30 cellular contexts compared by ENCODE assay signal in the genomic region with DNA sequence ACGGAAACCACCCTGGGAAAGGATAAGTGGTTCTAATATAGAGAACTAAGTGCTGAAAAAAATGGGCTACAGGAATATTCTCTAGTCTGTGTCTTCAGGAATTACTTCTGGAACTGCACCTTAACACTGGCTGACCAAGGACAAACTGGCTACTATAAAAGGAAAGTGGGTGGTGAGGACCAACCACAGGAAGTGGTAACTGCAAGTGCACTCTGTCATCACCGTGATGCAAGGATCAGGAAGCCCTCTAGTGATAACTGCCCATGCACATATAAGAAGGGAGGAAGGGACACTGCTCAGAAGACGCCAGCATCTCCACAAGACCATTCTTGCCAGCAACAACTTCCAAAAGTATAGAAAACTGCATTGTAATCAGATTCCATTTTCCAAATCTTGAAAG.
DNase-seq lines count a peak whose midpoint lies in the region; ATAC-seq and TF ChIP-seq lines count a peak whose summit lies in the region.
"Had no signal": no experiment of that assay in that cellular context is flagged by ENCODE, and none has a peak within 500 bp of the region (broad histone marks: within the 10 kb centered on the region; RNA-seq: fewer than 3 reads in every experiment).

No MANE protein-coding gene starts in this region.

- no peak overlapping the region for H3K18ac ChIP-seq in trophoblast cell (ENCODE audit: low read length)

- no peak overlapping the region for H3K9ac ChIP-seq in trophoblast cell (ENCODE audit: low read length)

- no peak overlapping the region for H3K4me2 ChIP-seq in trophoblast cell (ENCODE audit: low read length)

- no peak overlapping the region for H4K91ac ChIP-seq in trophoblast cell (ENCODE audit: low read depth, low read length)

- no peaks in the 10 kb centered on the region for H3K4me1 ChIP-seq in trophoblast cell (ENCODE audit: control insufficient read depth in 1 of 2, insufficient read depth in 2 of 2, low read length in 2 of 2)
- H3K4me1 ChIP-seq in CD8-positive, alpha-beta memory T cell (ENCODE audit: insufficient read depth, low read length): no peaks in the 10 kb centered on the region
- H3K4me1 ChIP-seq: gastroesophageal sphincter, SJSA1, suprapubic skin, vagina had no signal

- H3K4me1 Mint-ChIP-seq in CD8-positive, alpha-beta memory T cell: no peaks in the 10 kb centered on the region
- H3K4me1 Mint-ChIP-seq: CD4-positive, CD25-positive, alpha-beta regulatory T cell; H9; stimulated activated naive B cell treated with anti-CD40 and anti-IgM and Interleukin-4, amounts not matched to agents 10 μg/mL and 1 μg/mL and 100 μg/mL, for 72 hours; WTC11 had no signal

- H2BK120ac ChIP-seq in trophoblast cell (ENCODE audit: insufficient read depth, low read length, poor library complexity): no peak overlapping the region

- H3K4ac ChIP-seq in trophoblast cell (ENCODE audit: low read depth, low read length): no peak overlapping the region

- no CpG with 5 or more reads among the region's 3 CpGs for WGBS in trophoblast cell (ENCODE audit: extremely low coverage, insufficient coverage, insufficient read length)

- CTCF ChIA-PET in CD8-positive, alpha-beta memory T cell (lab: Charles Lee): no interaction called here

- no peak overlapping the region for H3K23ac ChIP-seq in trophoblast cell (ENCODE audit: low read length)

- no peak overlapping the region for H4K8ac ChIP-seq in trophoblast cell (ENCODE audit: low read depth, low read length)

- no peak overlapping the region for H2AFZ ChIP-seq in trophoblast cell (ENCODE audit: insufficient read depth, low read length, poor library complexity)

- H3K14ac ChIP-seq in trophoblast cell (ENCODE audit: low read length): no peak overlapping the region

- peaks cover 1% of the 10 kb centered on the region for H3K9me3 ChIP-seq in trophoblast cell (ENCODE audit: insufficient read depth, low read depth, low read length)
- H3K9me3 ChIP-seq in CD8-positive, alpha-beta memory T cell (ENCODE audit: low read length): no peaks in the 10 kb centered on the region
- H3K9me3 ChIP-seq: gastroesophageal sphincter, SJSA1, suprapubic skin, vagina had no signal

- H3K4me3 Mint-ChIP-seq in CD8-positive, alpha-beta memory T cell: no peak overlapping the region
- H3K4me3 Mint-ChIP-seq: activated T-helper 1 cell treated with anti-CD3 and anti-CD28 coated beads, Interleukin-12 subunit alpha, Interleukin-12 subunit beta, Interleukin-2, Interleukin-4 antibody, amounts not matched to agents 30 ng/mL and 10 ng/mL and 1 ng/mL, durations not matched to agents 14 hours and 24 hours and 36 hours; CD4-positive, CD25-positive, alpha-beta regulatory T cell; dendritic cell treated with granulocyte-macrophage colony-stimulating factor and Interleukin-4, amounts not matched to agents 40 ng/mL and 50 ng/mL, for 4 days; H9; naive thymus-derived CD4-positive, alpha-beta T cell; stimulated activated naive B cell treated with anti-CD40 and anti-IgM and Interleukin-4, amounts not matched to agents 10 μg/mL and 1 μg/mL and 100 μg/mL, for 72 hours; T-helper 2 cell treated with Interferon-gamma antibody and Interleukin-4, amounts not matched to agents 5 μg/mL and 100 μg/mL, for 36 hours; WTC11 had no signal

- no peak overlapping the region for H2BK5ac ChIP-seq in trophoblast cell (ENCODE audit: low read depth, low read length, poor library complexity)

- H4K12ac ChIP-seq in trophoblast cell (ENCODE audit: low read depth, low read length): no peak overlapping the region

- peak overlapping the region; percentile 49 for H3K4me3 ChIP-seq in trophoblast cell (ENCODE audit: low read depth, low read length)
- no peak overlapping the region for H3K4me3 ChIP-seq in CD8-positive, alpha-beta memory T cell (ENCODE audit: low read length)
- H3K4me3 ChIP-seq: cardiac muscle cell, gastroesophageal sphincter, SJSA1, suprapubic skin, vagina had no signal

- H3K79me1 ChIP-seq in trophoblast cell (ENCODE audit: low read length): no peaks in the 10 kb centered on the region

- H3K36me3 ChIP-seq in trophoblast cell (ENCODE audit: control insufficient read depth in 1 of 2, insufficient read depth in 2 of 2, low read length in 2 of 2): no peaks in the 10 kb centered on the region
- H3K36me3 ChIP-seq in CD8-positive, alpha-beta memory T cell (ENCODE audit: insufficient read depth, low read length): no peaks in the 10 kb centered on the region
- H3K36me3 ChIP-seq: cardiac muscle cell, gastroesophageal sphincter, SJSA1, suprapubic skin, vagina had no signal

- H3K27ac ChIP-seq in trophoblast cell (ENCODE audit: low read depth, low read length): no peak overlapping the region
- no peak overlapping the region for H3K27ac ChIP-seq in CD8-positive, alpha-beta memory T cell (ENCODE audit: low read depth, low read length)
- H3K27ac ChIP-seq: cardiac muscle cell, gastroesophageal sphincter, SJSA1, suprapubic skin, vagina had no signal

- POLR2A ChIA-PET in CD8-positive, alpha-beta memory T cell (lab: Charles Lee): no interaction called here

- no peaks in the 10 kb centered on the region for H3K79me2 ChIP-seq in trophoblast cell (ENCODE audit: control insufficient read depth, insufficient read depth, low read length, poor library complexity)

- H3K9me3 Mint-ChIP-seq in CD8-positive, alpha-beta memory T cell: peaks cover 0 to 4% (median 2%) of the 10 kb centered on the region in 5 donors
- H3K9me3 Mint-ChIP-seq: activated T-helper 1 cell treated with anti-CD3 and anti-CD28 coated beads, Interleukin-12 subunit alpha, Interleukin-12 subunit beta, Interleukin-2, Interleukin-4 antibody, amounts not matched to agents 30 ng/mL and 10 ng/mL and 1 ng/mL, durations not matched to agents 14 hours and 24 hours and 36 hours; H9; stimulated activated naive B cell treated with anti-CD40 and anti-IgM and Interleukin-4, amounts not matched to agents 10 μg/mL and 1 μg/mL and 100 μg/mL, for 72 hours; T-helper 2 cell treated with Interferon-gamma antibody and Interleukin-4, amounts not matched to agents 5 μg/mL and 100 μg/mL, for 36 hours; WTC11 had no signal

- H3K27me3 ChIP-seq in trophoblast cell (ENCODE audit: insufficient read depth, low read length): no peaks in the 10 kb centered on the region
- H3K27me3 ChIP-seq in CD8-positive, alpha-beta memory T cell (ENCODE audit: insufficient read depth, low read length, poor library complexity, severe bottlenecking): no peaks in the 10 kb centered on the region
- H3K27me3 ChIP-seq: cardiac muscle cell, gastroesophageal sphincter, SJSA1, suprapubic skin, vagina had no signal

- H2AK5ac ChIP-seq in trophoblast cell (ENCODE audit: low read length): no peak overlapping the region

- H3K36me3 Mint-ChIP-seq in CD8-positive, alpha-beta memory T cell: no peaks in the 10 kb centered on the region
- H3K36me3 Mint-ChIP-seq: activated naive CD4-positive, alpha-beta T cell treated with anti-CD3 and anti-CD28 coated beads, Interleukin-2, amount 50 U/mL, for 72 hours; CD4-positive, CD25-positive, alpha-beta regulatory T cell; naive thymus-derived CD4-positive, alpha-beta T cell; stimulated activated naive B cell treated with anti-CD40 and anti-IgM and Interleukin-4, amounts not matched to agents 10 μg/mL and 1 μg/mL and 100 μg/mL, for 72 hours; WTC11 had no signal

- no peak overlapping the region for H2BK12ac ChIP-seq in trophoblast cell (ENCODE audit: low read length)

- H3K27me3 Mint-ChIP-seq in CD8-positive, alpha-beta memory T cell: no peaks in the 10 kb centered on the region
- H3K27me3 Mint-ChIP-seq: CD4-positive, CD25-positive, alpha-beta regulatory T cell; dendritic cell treated with granulocyte-macrophage colony-stimulating factor and Interleukin-4, amounts not matched to agents 40 ng/mL and 50 ng/mL, for 4 days; naive thymus-derived CD4-positive, alpha-beta T cell; stimulated activated naive B cell treated with anti-CD40 and anti-IgM and Interleukin-4, amounts not matched to agents 10 μg/mL and 1 μg/mL and 100 μg/mL, for 72 hours had no signal

- no peak for ATAC-seq in SK-N-SH treated with all-trans-retinoic acid at 6 μM for 48 hours
- ATAC-seq: activated naive CD4-positive, alpha-beta T cell treated with anti-CD3 and anti-CD28 coated beads, Interleukin-2, amount 50 U/mL, for 72 hours; gastroesophageal sphincter; left ventricle myocardium superior; naive thymus-derived CD4-positive, alpha-beta T cell; stimulated activated naive B cell treated with anti-CD40 and anti-IgM and Interleukin-4, amounts not matched to agents 10 μg/mL and 1 μg/mL and 100 μg/mL, for 72 hours; WTC11 had no signal

- H3K27ac Mint-ChIP-seq in CD8-positive, alpha-beta memory T cell: no peak overlapping the region
- H3K27ac Mint-ChIP-seq: activated naive CD4-positive, alpha-beta T cell treated with anti-CD3 and anti-CD28 coated beads, Interleukin-2, amount 50 U/mL, for 72 hours; activated T-helper 1 cell treated with anti-CD3 and anti-CD28 coated beads, Interleukin-12 subunit alpha, Interleukin-12 subunit beta, Interleukin-2, Interleukin-4 antibody, amounts not matched to agents 30 ng/mL and 10 ng/mL and 1 ng/mL, durations not matched to agents 14 hours and 24 hours and 36 hours; CD4-positive, CD25-positive, alpha-beta regulatory T cell; dendritic cell treated with granulocyte-macrophage colony-stimulating factor and Interleukin-4, amounts not matched to agents 40 ng/mL and 50 ng/mL, for 4 days; H9; naive thymus-derived CD4-positive, alpha-beta T cell; stimulated activated naive B cell treated with anti-CD40 and anti-IgM and Interleukin-4, amounts not matched to agents 10 μg/mL and 1 μg/mL and 100 μg/mL, for 72 hours; T-helper 2 cell treated with Interferon-gamma antibody and Interleukin-4, amounts not matched to agents 5 μg/mL and 100 μg/mL, for 36 hours; WTC11 had no signal

- DNase-seq in Daoy (ENCODE audit: low read depth): peak; percentile 14
- peak; percentile 39 for DNase-seq in LHCN-M2 (ENCODE audit: low read depth)
- DNase-seq in SKM-1 (lab: John Stamatoyannopoulos, UW; ENCODE audit: unreplicated experiment): peak; percentile 65
- DNase-seq in trophoblast cell: no peak
- no peak for DNase-seq in CD8-positive, alpha-beta memory T cell
- DNase-seq in NCI-H345 treated with DMSO at 0.1 percent for 48 hours (lab: John Stamatoyannopoulos, UW; ENCODE audit: unreplicated experiment): no peak
- DNase-seq in NCI-H2227 treated with DMSO at 0.1 percent for 48 hours (lab: John Stamatoyannopoulos, UW): no peak
- DNase-seq: activated CD4-positive, alpha-beta T cell treated with anti-CD3 and anti-CD28 coated beads, Interleukin-2, amount 50 U/mL, for 1 hour; aorta; DMS 273 treated with DMSO at 0.1 percent for 48 hours; H9; left ventricle myocardium superior; naive thymus-derived CD4-positive, alpha-beta T cell; NCI-H146; NCI-H2171; NCI-H526; small intestine; stimulated activated naive B cell treated with anti-CD40 and anti-IgM and Interleukin-4, amounts not matched to agents 10 μg/mL and 1 μg/mL and 100 μg/mL, for 72 hours had no signal

TF ChIP-seq in SK-N-SH treated with all-trans-retinoic acid at 6 μM for 48 hours, 23 proteins besides CTCF, POLR2A, EP300 and RAD21 (continues in another document):
- TF ChIP-seq ISL1 (CRISPR knock-in tag; IDR thresholded peaks at IDR 0.05): no peak
- TF ChIP-seq ARNTL (CRISPR knock-in tag; IDR thresholded peaks at IDR 0.05; ENCODE audit: borderline replicate concordance, low read depth): no peak
- TF ChIP-seq GLIS3 (CRISPR knock-in tag; IDR thresholded peaks at IDR 0.05): no peak
- no peak for TF ChIP-seq SNAI2 (CRISPR knock-in tag; IDR thresholded peaks at IDR 0.05)
- TF ChIP-seq TCF4 (CRISPR knock-in tag; IDR thresholded peaks at IDR 0.05; ENCODE audit: borderline replicate concordance): no peak
- TF ChIP-seq ZC3H10 (CRISPR knock-in tag; IDR thresholded peaks at IDR 0.05): no peak

Comparison
In these comparisons a context has a peak if more than half of its experiments do, and no peak if none do; other contexts are left out.
1. DNase-seq: peak in Daoy (single experiment), LHCN-M2 (single experiment) and SKM-1 (single experiment); none in trophoblast cell (0 of 2), CD8-positive, alpha-beta memory T cell (0 of 5), NCI-H345 treated with DMSO at 0.1 percent for 48 hours (single experiment) and NCI-H2227 treated with DMSO at 0.1 percent for 48 hours (single experiment).